8 cellular contexts compared by ENCODE assay signal in genomic region chr10:110363572-110364411, GRCh38. TPM values are rescaled to one million over a fixed set of nuclear protein-coding genes. Genes with fewer than 3 reads are reported as not detected.
A peak's percentile ranks its signal among the peaks of the same experiment; 100 is the strongest.
DNase-seq lines count a peak whose midpoint lies in the region; ATAC-seq and TF ChIP-seq lines count a peak whose summit lies in the region.
"Had no signal": no experiment of that assay in that cellular context is flagged by ENCODE, and none has a peak within 500 bp of the region (broad histone marks: within the 10 kb centered on the region; RNA-seq: fewer than 3 reads in every experiment).

No MANE protein-coding gene starts in this region.

- H4K8ac ChIP-seq in IMR-90 (ENCODE audit: low read depth in 2 of 2, low read length in 2 of 2), result no peak overlapping the region
- no peak overlapping the region for H4K8ac ChIP-seq in trophoblast cell (ENCODE audit: low read depth, low read length)

- H2AK5ac ChIP-seq in IMR-90 (ENCODE audit: low read depth, low read length), result 0 out of 2 replicates have a peak overlapping the region, but pooled peaks have one; percentile 24
- H2AK5ac ChIP-seq in trophoblast cell (ENCODE audit: low read length), result no peak overlapping the region

- H3K9ac ChIP-seq in IMR-90 (ENCODE audit: low read depth, low read length) (no peak overlapping the region), trophoblast cell (ENCODE audit: low read length) (no peak overlapping the region)

- H3K4ac ChIP-seq in IMR-90 (ENCODE audit: low read depth, low read length) (no peak overlapping the region), trophoblast cell (ENCODE audit: low read depth, low read length) (no peak overlapping the region)

- peaks cover 3% of the 10 kb centered on the region; the same call in 1 of the 2 replicates for H3K9me1 ChIP-seq in IMR-90 (ENCODE audit: insufficient read depth, low read length)

- H4K91ac ChIP-seq in IMR-90 (ENCODE audit: insufficient read depth, low read depth, low read length), result no peak overlapping the region
- H4K91ac ChIP-seq in trophoblast cell (ENCODE audit: low read depth, low read length), result no peak overlapping the region

- no TSS peak for BruUV-seq in IMR-90 (replicated peaks; lab: Mats Ljungman, UMichigan)

- H4K20me1 ChIP-seq in IMR-90 (ENCODE audit: insufficient read depth, low read length), result no peaks in the 10 kb centered on the region

- H3K79me1 ChIP-seq in IMR-90 (ENCODE audit: low read depth in 1 of 2, low read length in 2 of 2) (no peaks in the 10 kb centered on the region), trophoblast cell (ENCODE audit: low read length) (no peaks in the 10 kb centered on the region)

- TF ChIP-seq RAD21 in IMR-90 (IDR thresholded peaks at IDR 0.05; ENCODE audit: low read length), result no peak

- intact Hi-C loops in IMR-90 (cut with micrococcal nuclease) (no loop called here), dorsolateral prefrontal cortex (cut with DNase I) (no loop called here)

- no peak overlapping the region for H2BK12ac ChIP-seq in trophoblast cell (ENCODE audit: low read length)

- dilution Hi-C loops in IMR-90 (cut with HindIII; ENCODE audit: low sequenced_read_pairs, unreplicated experiment), result no loop called here

- H2BK5ac ChIP-seq in IMR-90 (ENCODE audit: low read depth, low read length, poor library complexity, severe bottlenecking) (no peak overlapping the region), trophoblast cell (ENCODE audit: low read depth, low read length, poor library complexity) (no peak overlapping the region)

- no peak overlapping the region for H4K5ac ChIP-seq in IMR-90 (ENCODE audit: low read depth, low read length)

- TF ChIP-seq CTCF in IMR-90 (conservative IDR thresholded peaks at IDR 0.05; ENCODE audit: low read depth, low read length), result no peak
- TF ChIP-seq CTCF in RWPE1 (conservative IDR thresholded peaks at IDR 0.05; ENCODE audit: low read depth), result no peak
- TF ChIP-seq CTCF in dorsolateral prefrontal cortex (IDR thresholded peaks at IDR 0.05 in 54 of 56, conservative IDR thresholded peaks at IDR 0.05 in 2 of 56; ENCODE audit: low read depth in 1 of 56, partially characterized antibody in 56 of 56), result no peak

- H3K4me2 ChIP-seq in IMR-90 (ENCODE audit: low read depth, low read length), result no peak overlapping the region
- no peak overlapping the region for H3K4me2 ChIP-seq in trophoblast cell (ENCODE audit: low read length)

- H3K18ac ChIP-seq in IMR-90 (ENCODE audit: low read depth, low read length), result no peak overlapping the region
- H3K18ac ChIP-seq in trophoblast cell (ENCODE audit: low read length), result no peak overlapping the region

- H3K27me3 ChIP-seq in IMR-90 (ENCODE audit: control insufficient read depth, insufficient read depth, low read length) (no peaks in the 10 kb centered on the region), dorsolateral prefrontal cortex (no peaks in the 10 kb centered on the region), trophoblast cell (ENCODE audit: insufficient read depth, low read length) (no peaks in the 10 kb centered on the region)
- H3K27me3 ChIP-seq: esophagus muscularis mucosa had no signal

- H2BK120ac ChIP-seq in IMR-90 (ENCODE audit: low read depth, low read length), result no peak overlapping the region
- no peak overlapping the region for H2BK120ac ChIP-seq in trophoblast cell (ENCODE audit: insufficient read depth, low read length, poor library complexity)

- no peaks in the 10 kb centered on the region for H3K79me2 ChIP-seq in trophoblast cell (ENCODE audit: control insufficient read depth, insufficient read depth, low read length, poor library complexity)

- in situ Hi-C loops in IMR-90 (cut with MboI; ENCODE audit: low sequenced_read_pairs), result no loop called here

- 95% methylated on average over 11 of the region's 20 CpGs; no CpG with 5 or more reads in 1 of the 2 experiments for WGBS in IMR-90 (ENCODE audit: extremely low coverage in 2 of 2, insufficient read length in 1 of 2), 2 experiments
- WGBS in trophoblast cell (ENCODE audit: extremely low coverage, insufficient coverage, insufficient read length), result no CpG with 5 or more reads among the region's 20 CpGs

- H3K27ac ChIP-seq in IMR-90 (ENCODE audit: insufficient read depth, low read length), result no peak overlapping the region
- 0 out of 2 replicates have a peak overlapping the region, but pooled peaks have one; percentile 11 for H3K27ac ChIP-seq in RWPE1
- peak overlapping the region in 29 of 59 donors; percentile 1 to 76 (median 33) for H3K27ac ChIP-seq in dorsolateral prefrontal cortex
- no peak overlapping the region for H3K27ac ChIP-seq in trophoblast cell (ENCODE audit: low read depth, low read length)
- H3K27ac ChIP-seq: esophagus muscularis mucosa had no signal

- H3K14ac ChIP-seq in IMR-90 (replicated peaks; ENCODE audit: low read depth, low read length) (no peak overlapping the region), trophoblast cell (ENCODE audit: low read length) (no peak overlapping the region)

- DNase-seq in IMR-90 (no peak), RWPE1 (ENCODE audit: low spot score) (no peak), dorsolateral prefrontal cortex (peak in 8 of 10 donors; percentile 23 to 72 (median 60)), trophoblast cell (no peak), COR-L47 (lab: John Stamatoyannopoulos, UW) (no peak), DMS114 treated with DMSO at 0.1 percent for 48 hours (lab: John Stamatoyannopoulos, UW; ENCODE audit: unreplicated experiment) (no peak)

- H3K23ac ChIP-seq in IMR-90 (ENCODE audit: low read depth, low read length) (no peak overlapping the region), trophoblast cell (ENCODE audit: low read length) (peak overlapping the region; percentile 42)

- peak overlapping the region; percentile 47 for H2AFZ ChIP-seq in IMR-90 (replicated peaks; ENCODE audit: low read length, poor library complexity)
- no peak overlapping the region for H2AFZ ChIP-seq in trophoblast cell (ENCODE audit: insufficient read depth, low read length, poor library complexity)

- no peak overlapping the region for H4K12ac ChIP-seq in trophoblast cell (ENCODE audit: low read depth, low read length)

- peak overlapping the region; percentile 63 for H2AK9ac ChIP-seq in IMR-90 (replicated peaks; ENCODE audit: low read depth, low read length, poor library complexity)

- H3K56ac ChIP-seq in IMR-90 (ENCODE audit: extremely low read depth, insufficient read depth, low read length), result no peak overlapping the region

- no peaks in the 10 kb centered on the region for H3K36me3 ChIP-seq in IMR-90 (ENCODE audit: control insufficient read depth, insufficient read depth, low read length)
- H3K36me3 ChIP-seq in trophoblast cell (ENCODE audit: control insufficient read depth in 1 of 2, insufficient read depth in 2 of 2, low read length in 2 of 2), result no peaks in the 10 kb centered on the region
- H3K36me3 ChIP-seq: esophagus muscularis mucosa had no signal

- no peak for ATAC-seq in IMR-90 (ENCODE audit: low read depth)
- no peak for ATAC-seq in HG02571 (IDR thresholded peaks at IDR 0.05; ENCODE audit: unreplicated experiment)

- no peak for TF ChIP-seq POLR2A in IMR-90 (IDR thresholded peaks at IDR 0.05; ENCODE audit: low read depth, low read length)

- no peak overlapping the region for H3K4me3 ChIP-seq in IMR-90 (ENCODE audit: insufficient read depth, low read depth, low read length)
- H3K4me3 ChIP-seq in dorsolateral prefrontal cortex, result peak overlapping the region in 34 of 59 donors; percentile 1 to 47 (median 26)
- H3K4me3 ChIP-seq in trophoblast cell (ENCODE audit: low read depth, low read length), result no peak overlapping the region
- H3K4me3 ChIP-seq: esophagus muscularis mucosa had no signal

- no peak overlapping the region for H2BK20ac ChIP-seq in IMR-90 (ENCODE audit: low read depth, low read length)

- H3K4me1 ChIP-seq in IMR-90 (ENCODE audit: control insufficient read depth, insufficient read depth, low read length), result peaks cover 8% of the 10 kb centered on the region
- peaks cover 3 to 6% of the 10 kb centered on the region in 2 experiments for H3K4me1 ChIP-seq in trophoblast cell (ENCODE audit: control insufficient read depth in 1 of 2, insufficient read depth in 2 of 2, low read length in 2 of 2)

- H2BK15ac ChIP-seq in IMR-90 (ENCODE audit: low read depth, low read length), result no peak overlapping the region

- POLR2A ChIA-PET in IMR-90 (lab: Charles Lee; ENCODE audit: unreplicated experiment) (no interaction called here), RWPE1 (lab: Yijun Ruan, JAX; ENCODE audit: low non-redundant PET) (no interaction called here)

- H3K9me3 ChIP-seq in IMR-90 (ENCODE audit: control insufficient read depth, insufficient read depth, low read length) (no peaks in the 10 kb centered on the region), trophoblast cell (ENCODE audit: insufficient read depth, low read depth, low read length) (no peaks in the 10 kb centered on the region)
- H3K9me3 ChIP-seq: esophagus muscularis mucosa had no signal

- CTCF ChIA-PET in IMR-90 (lab: Yijun Ruan, JAX) (no interaction called here), RWPE1 (lab: Yijun Ruan, JAX) (interaction anchor here (0.9 kb wide), 2 partner anchors 10 to 79 kb away, joined by 3 to 5 read pairs; no protein-coding TSS in a partner anchor)

TF ChIP-seq in IMR-90, 13 proteins besides CTCF, POLR2A, EP300 and RAD21:
- TF ChIP-seq SMC3 (IDR thresholded peaks at IDR 0.05; ENCODE audit: low read depth, low read length) (no peak), RFX5 (IDR thresholded peaks at IDR 0.05; ENCODE audit: low read depth, low read length) (no peak), ELK1 (IDR thresholded peaks at IDR 0.05; ENCODE audit: borderline replicate concordance, low read depth, low read length) (no peak), CEBPB (IDR thresholded peaks at IDR 0.05; ENCODE audit: low read depth, low read length) (no peak), MAFK (IDR thresholded peaks at IDR 0.05; ENCODE audit: low read depth, low read length) (no peak), BHLHE40 (IDR thresholded peaks at IDR 0.05; ENCODE audit: low read depth, low read length) (no peak)

RNA-seq across cellular contexts. Expression of gene SMNDC1, which starts 59.1 kb away (rescaled TPM):
- 3.9 and 8.6 TPM in 2 replicates for total RNA-seq in IMR-90 (2012; rRNA removed)
- polyA plus RNA-seq in IMR-90 (2012; rRNA removed), result 12.2 and 15.1 TPM in 2 replicates
- 3.6 and 4.1 TPM in 2 replicates for polyA plus RNA-seq in IMR-90 (2012; cell fraction: cytosol; rRNA removed)
- 3.3 and 15.7 TPM in 2 replicates for polyA plus RNA-seq in IMR-90 (2012; cell fraction: nucleus; rRNA removed; ENCODE audit: low replicate concordance)
- 10 to 100 TPM; 17.1 to 34.9 (median 25.4) TPM for total RNA-seq in dorsolateral prefrontal cortex
- polyA plus RNA-seq in trophoblast cell (2013), result 35.4 and 36.5 TPM in 2 replicates

Comparison
In these comparisons a context has a peak if more than half of its experiments do, and no peak if none do; other contexts are left out.
1. DNase-seq: peak in dorsolateral prefrontal cortex (8 of 10); none in IMR-90 (single experiment), RWPE1 (single experiment), trophoblast cell (0 of 2), COR-L47 (single experiment) and DMS114 treated with DMSO at 0.1 percent for 48 hours (single experiment).
2. H3K4me3 ChIP-seq: peak in dorsolateral prefrontal cortex (34 of 59); none in IMR-90 (single experiment) and trophoblast cell (single experiment).